In genomic region chr1:175274368-175274767, GRCh38 we compare ENCODE assay signal across 16 cellular contexts.
DNase-seq lines count a peak whose midpoint lies in the region; ATAC-seq, FAIRE-seq and TF ChIP-seq lines count a peak whose summit lies in the region.
"Had no signal": no experiment of that assay in that cellular context is flagged by ENCODE, and none has a peak within 500 bp of the region (broad histone marks: within the 10 kb centered on the region; RNA-seq: fewer than 3 reads in every experiment).

No MANE protein-coding gene starts in this region.

- no peaks in the 10 kb centered on the region for H3K79me2 ChIP-seq in OCI-LY3 (ENCODE audit: low read length)

- H3K36me3 Mint-ChIP-seq in activated naive CD4-positive, alpha-beta T cell treated with anti-CD3 and anti-CD28 coated beads, Interleukin-2, amount 10 ng/mL, durations not matched to agents 7 days and 5 days: no peaks in the 10 kb centered on the region
- H3K36me3 Mint-ChIP-seq: brain had no signal

- peaks cover 24% of the 10 kb centered on the region for H3K4me1 ChIP-seq in OCI-LY3 (ENCODE audit: low read length)

- DNase-seq in GM12892 (ENCODE audit: insufficient read length) (no peak), DMS79 (lab: John Stamatoyannopoulos, UW) (no peak), omental fat pad (ENCODE audit: low spot score) (no peak), AG08396 (ENCODE audit: low spot score) (no peak)
- DNase-seq in activated naive CD4-positive, alpha-beta T cell treated with anti-CD3 and anti-CD28 coated beads, Interleukin-2, amount 10 ng/mL, durations not matched to agents 7 days and 5 days: no peak
- DNase-seq: activated naive CD4-positive, alpha-beta T cell treated with anti-CD3 and anti-CD28 coated beads, Interleukin-2, amount 50 U/mL, for 16 hours; left ventricle myocardium superior; NCI-H2029 treated with DMSO at 0.1 percent for 48 hours; NCI-H748 treated with DMSO at 0.1 percent for 48 hours; psoas muscle; SW 1271 had no signal

- H3K4me3 ChIP-seq in OCI-LY3 (ENCODE audit: low read length): peak overlapping the region; percentile 17
- H3K4me3 ChIP-seq: psoas muscle had no signal

- TF ChIP-seq POLR2A in GM12892 (IDR thresholded peaks at IDR 0.05; ENCODE audit: low read depth, low read length): no peak

- no peaks in the 10 kb centered on the region for H3K36me3 ChIP-seq in OCI-LY3 (replicated peaks; ENCODE audit: low read depth, low read length)

- H4K20me1 ChIP-seq in OCI-LY3 (ENCODE audit: insufficient read depth, low read length): no peaks in the 10 kb centered on the region

- no peak for TF ChIP-seq CTCF in OCI-LY3 (IDR thresholded peaks at IDR 0.05; ENCODE audit: low read depth, low read length)
- TF ChIP-seq CTCF in omental fat pad (IDR thresholded peaks at IDR 0.05): no peak

- H3K27ac Mint-ChIP-seq in activated naive CD4-positive, alpha-beta T cell treated with anti-CD3 and anti-CD28 coated beads, Interleukin-2, amount 10 ng/mL, durations not matched to agents 7 days and 5 days: no peak overlapping the region
- H3K27ac Mint-ChIP-seq: brain had no signal

- H2AFZ ChIP-seq in OCI-LY3 (ENCODE audit: low read depth, low read length): no peak overlapping the region

- H3K4me3 Mint-ChIP-seq in activated naive CD4-positive, alpha-beta T cell treated with anti-CD3 and anti-CD28 coated beads, Interleukin-2, amount 10 ng/mL, durations not matched to agents 7 days and 5 days: no peak overlapping the region
- H3K4me3 Mint-ChIP-seq: brain had no signal

- H3K4me2 ChIP-seq in OCI-LY3 (ENCODE audit: low read length): peak overlapping the region; percentile 49

- no peaks in the 10 kb centered on the region for H3K27me3 ChIP-seq in OCI-LY3 (ENCODE audit: low read depth, low read length)

- no peaks in the 10 kb centered on the region for H3K9me3 ChIP-seq in OCI-LY3 (ENCODE audit: insufficient read depth, low read length)
- H3K9me3 ChIP-seq: psoas muscle had no signal

- H3K4me1 Mint-ChIP-seq in activated naive CD4-positive, alpha-beta T cell treated with anti-CD3 and anti-CD28 coated beads, Interleukin-2, amount 10 ng/mL, durations not matched to agents 7 days and 5 days: peaks cover 3% of the 10 kb centered on the region
- H3K4me1 Mint-ChIP-seq: brain had no signal

- no peak overlapping the region for H3K27ac ChIP-seq in OCI-LY3 (ENCODE audit: low read length)
- H3K27ac ChIP-seq: psoas muscle had no signal

- peaks cover 4% of the 10 kb centered on the region for H3K27me3 Mint-ChIP-seq in activated naive CD4-positive, alpha-beta T cell treated with anti-CD3 and anti-CD28 coated beads, Interleukin-2, amount 10 ng/mL, durations not matched to agents 7 days and 5 days

- H3K9me3 Mint-ChIP-seq in activated naive CD4-positive, alpha-beta T cell treated with anti-CD3 and anti-CD28 coated beads, Interleukin-2, amount 10 ng/mL, durations not matched to agents 7 days and 5 days: peaks cover 8% of the 10 kb centered on the region
- H3K9me3 Mint-ChIP-seq: brain had no signal

- H3K9ac ChIP-seq in OCI-LY3 (ENCODE audit: low read length): no peak overlapping the region

- peak; percentile 70 for ATAC-seq in GM19452 (IDR thresholded peaks at IDR 0.05; ENCODE audit: unreplicated experiment)
- ATAC-seq in HG02885 (IDR thresholded peaks at IDR 0.05; ENCODE audit: poor library complexity, unreplicated experiment): peak; percentile 75
- no peak for ATAC-seq in omental fat pad (ENCODE audit: low FRiP score)

- peak; percentile 85 for FAIRE-seq in GM12892 (lab: Jason Lieb, UNC)
- FAIRE-seq: D721Med had no signal

- CTCF ChIA-PET in activated naive CD4-positive, alpha-beta T cell treated with anti-CD3 and anti-CD28 coated beads, Interleukin-2, amount 10 ng/mL, durations not matched to agents 7 days and 5 days (lab: Charles Lee): interaction anchor here (0.9 to 1.4 kb wide), 2 partner anchors 13 to 43 kb away, joined by 3 read pairs; no protein-coding TSS in a partner anchor
